In the genomic region with DNA sequence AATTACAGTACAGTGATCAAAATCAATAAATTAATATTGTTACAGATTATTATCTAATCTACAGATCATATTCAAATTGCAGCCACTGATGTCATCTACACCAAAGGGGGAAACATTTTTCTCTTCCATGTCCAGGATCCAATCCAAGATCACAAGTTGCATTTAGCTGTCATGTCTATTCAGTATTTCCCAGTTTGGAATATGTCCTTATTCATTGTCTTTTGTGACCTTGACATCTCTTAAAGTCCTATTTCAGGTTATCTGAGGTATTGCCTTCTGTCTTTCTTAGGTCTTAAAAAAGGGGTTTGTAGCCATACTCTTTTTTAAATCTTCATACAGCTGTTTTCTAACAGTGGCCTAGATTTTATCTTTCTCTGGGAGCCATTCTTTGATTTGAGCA, we compare ENCODE assay signal across 15 cellular contexts.
DNase-seq lines count a peak whose midpoint lies in the region; ATAC-seq and TF ChIP-seq lines count a peak whose summit lies in the region.
"Had no signal": no experiment of that assay in that cellular context is flagged by ENCODE, and none has a peak within 500 bp of the region (broad histone marks: within the 10 kb centered on the region; RNA-seq: fewer than 3 reads in every experiment).

No MANE protein-coding gene starts in this region.

- H3K4me1 ChIP-seq in left ventricle myocardium inferior: peaks cover 18% of the 10 kb centered on the region
- H3K4me1 ChIP-seq in right atrium auricular region: peaks cover 0 to 8% of the 10 kb centered on the region in 2 donors
- H3K4me1 ChIP-seq: BE2C had no signal

- H3K27me3 ChIP-seq in left ventricle myocardium inferior (ENCODE audit: low read depth) (no peaks in the 10 kb centered on the region), right atrium auricular region (no peaks in the 10 kb centered on the region)
- H3K27me3 ChIP-seq: BE2C had no signal

- H3K36me3 ChIP-seq in left ventricle myocardium inferior: peaks cover 17% of the 10 kb centered on the region
- H3K36me3 ChIP-seq in right atrium auricular region: no peaks in the 10 kb centered on the region
- H3K36me3 ChIP-seq: BE2C had no signal

- intact Hi-C loops in left ventricle myocardium inferior (cut with micrococcal nuclease): no loop called here

- ATAC-seq in T-helper 17 cell: no peak
- ATAC-seq: CD8-positive, alpha-beta T cell had no signal

- H3K27ac Mint-ChIP-seq in T-helper 17 cell (peak overlapping the region; percentile 11), mesothelial cell of epicardium (peak overlapping the region; percentile 52)
- H3K27ac Mint-ChIP-seq: CD8-positive, alpha-beta T cell had no signal

- H3K9me3 ChIP-seq in left ventricle myocardium inferior (replicated peaks) (no peaks in the 10 kb centered on the region), right atrium auricular region (no peaks in the 10 kb centered on the region), T-helper 17 cell (ENCODE audit: control insufficient read depth, low read length, poor library complexity, severe bottlenecking) (no peaks in the 10 kb centered on the region)
- H3K9me3 ChIP-seq: A549, BE2C had no signal

- H3K4me1 Mint-ChIP-seq in T-helper 17 cell (peaks cover 30% of the 10 kb centered on the region), mesothelial cell of epicardium (peaks cover 38% of the 10 kb centered on the region)

- no peak overlapping the region for H3K4me3 ChIP-seq in left ventricle myocardium inferior
- H3K4me3 ChIP-seq in right atrium auricular region: no peak overlapping the region
- H3K4me3 ChIP-seq: A549 had no signal

- DNase-seq in left ventricle myocardium inferior (no peak), right atrium auricular region (ENCODE audit: low spot score) (no peak), T-helper 17 cell (no peak), mesothelial cell of epicardium (ENCODE audit: low spot score in 2 of 2, unreplicated experiment in 2 of 2) (no peak), H4 (ENCODE audit: low spot score) (no peak), midbrain (lab: John Stamatoyannopoulos, UW) (no peak)
- DNase-seq: BE2C; CD8-positive, alpha-beta T cell; COR-L47; DND-41; GDM1; HCEC 1CT had no signal

- H3K27me3 Mint-ChIP-seq in T-helper 17 cell: no peaks in the 10 kb centered on the region
- no peaks in the 10 kb centered on the region for H3K27me3 Mint-ChIP-seq in mesothelial cell of epicardium (ENCODE audit: low read depth)

- peaks cover 7% of the 10 kb centered on the region for H3K9me3 Mint-ChIP-seq in mesothelial cell of epicardium
- H3K9me3 Mint-ChIP-seq: CD8-positive, alpha-beta T cell had no signal

- H3K4me3 Mint-ChIP-seq in T-helper 17 cell (no peak overlapping the region), mesothelial cell of epicardium (no peak overlapping the region)
- H3K4me3 Mint-ChIP-seq: CD8-positive, alpha-beta T cell had no signal

- no peak for TF ChIP-seq CTCF in left ventricle myocardium inferior (IDR thresholded peaks at IDR 0.05; ENCODE audit: borderline replicate concordance)
- no peak for TF ChIP-seq CTCF in right atrium auricular region (IDR thresholded peaks at IDR 0.05)
- no peak for TF ChIP-seq CTCF in mesothelial cell of epicardium (IDR thresholded peaks at IDR 0.05; ENCODE audit: unreplicated experiment)

- H3K36me3 Mint-ChIP-seq in T-helper 17 cell (ENCODE audit: low read depth) (peaks cover 20% of the 10 kb centered on the region), mesothelial cell of epicardium (peaks cover 34% of the 10 kb centered on the region)

- H3K27ac ChIP-seq in left ventricle myocardium inferior (replicated peaks): peak overlapping the region; percentile 4
- H3K27ac ChIP-seq in right atrium auricular region: no peak overlapping the region
- H3K27ac ChIP-seq: A549, C4-2B, HL-60 had no signal
